In the genomic region with DNA sequence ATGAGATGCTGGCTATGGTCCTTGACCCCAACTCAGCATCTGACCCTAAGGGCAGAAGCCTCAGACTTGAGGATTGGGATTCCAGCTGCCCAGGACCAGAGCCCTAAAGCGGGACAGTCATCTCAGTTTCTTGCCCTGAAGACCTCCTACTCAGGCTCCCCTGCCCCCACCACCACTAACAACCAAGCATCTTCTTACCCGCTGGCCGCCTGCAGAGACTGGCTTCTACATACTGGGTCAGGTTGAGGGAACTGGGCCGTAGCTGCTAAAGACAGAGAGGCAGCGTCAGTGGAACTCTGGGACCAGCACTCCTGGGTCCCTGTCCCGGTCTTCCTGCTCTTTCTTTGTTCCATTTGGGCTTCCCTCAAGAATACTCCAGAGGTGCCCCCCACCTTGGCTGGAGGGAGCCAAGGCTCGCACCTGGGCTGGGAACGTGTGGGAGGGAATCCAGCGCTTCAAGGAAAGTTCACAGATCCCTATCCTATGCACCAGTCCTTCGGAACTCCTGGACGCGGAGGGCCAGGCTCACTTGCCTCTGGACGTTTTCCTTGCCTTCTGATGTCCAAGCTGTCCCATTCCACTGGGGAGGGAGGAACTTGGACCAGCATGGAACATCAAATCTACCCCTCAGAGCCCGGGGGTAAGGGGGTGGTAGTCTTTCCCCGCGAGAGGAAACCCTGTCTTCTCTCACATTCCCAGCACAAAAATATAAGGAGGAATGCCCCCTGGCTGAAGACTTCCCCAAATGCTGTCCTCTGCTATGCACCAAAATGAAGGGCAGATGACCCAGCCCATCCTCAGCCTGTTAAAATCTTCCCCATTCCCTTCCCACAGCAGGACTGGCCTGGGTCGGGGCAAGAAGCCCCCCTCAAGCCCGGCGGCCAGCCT, we compare ENCODE assay signal across 6 cellular contexts. TPM values are rescaled to one million over a fixed set of nuclear protein-coding genes. Genes with fewer than 3 reads are reported as not detected.
DNase-seq lines count a peak whose midpoint lies in the region; ATAC-seq and TF ChIP-seq lines count a peak whose summit lies in the region.

No MANE protein-coding gene starts in this region.

- WGBS in body of pancreas, 2 donors = 44 to 53% methylated on average over 12 to 19 of the region's 19 CpGs

- no peaks in the 10 kb centered on the region for H3K9me3 Mint-ChIP-seq in natural killer cell

- H3K27ac ChIP-seq in body of pancreas = peak overlapping the region; percentile 67 to 79 (median 74)

- H3K27ac Mint-ChIP-seq in natural killer cell = no peak overlapping the region

- no peaks in the 10 kb centered on the region for H3K36me3 Mint-ChIP-seq in natural killer cell

- no peaks in the 10 kb centered on the region for H3K9me3 ChIP-seq in body of pancreas

- no peaks in the 10 kb centered on the region for H3K36me3 ChIP-seq in GM06990 (ENCODE audit: control insufficient read depth, insufficient read depth, low read length)
- H3K36me3 ChIP-seq in body of pancreas (replicated peaks in 1 of 2; ENCODE audit: insufficient read depth in 1 of 2, low read depth in 2 of 2) = no peaks in the 10 kb centered on the region

- H3K4me3 ChIP-seq in GM06990 (replicated peaks; ENCODE audit: low read depth, low read length) (peak overlapping the region; percentile 56), body of pancreas (peak overlapping the region; percentile 18 to 22)

- no peaks in the 10 kb centered on the region for H3K27me3 Mint-ChIP-seq in natural killer cell (ENCODE audit: low read depth in 2 of 2)

- TF ChIP-seq CTCF in GM06990 (IDR thresholded peaks at IDR 0.05; ENCODE audit: insufficient read depth, low read length, poor library complexity, severe bottlenecking) = no peak
- TF ChIP-seq CTCF in body of pancreas (IDR thresholded peaks at IDR 0.05) = no peak
- no peak for TF ChIP-seq CTCF in natural killer cell (IDR thresholded peaks at IDR 0.05)

- no peak for TF ChIP-seq POLR2A in body of pancreas (IDR thresholded peaks at IDR 0.05)

- H3K4me1 Mint-ChIP-seq in natural killer cell = peaks cover 20 to 43% of the 10 kb centered on the region in 2 donors

- H3K4me3 Mint-ChIP-seq in natural killer cell = peak overlapping the region; percentile 74

- H3K4me1 ChIP-seq in body of pancreas = peaks cover 30% of the 10 kb centered on the region

- DNase-seq in GM06990 (ENCODE audit: extremely low read depth, insufficient read length) (no peak), body of pancreas (no peak), natural killer cell (no peak), sciatic nerve (ENCODE audit: low spot score) (no peak), cortex of kidney (lab: John Stamatoyannopoulos, UW) (no peak)

- no peak for ATAC-seq in body of pancreas
- no peak for ATAC-seq in natural killer cell
- no peak for ATAC-seq in sciatic nerve
- no peak for ATAC-seq in HG02798 (IDR thresholded peaks at IDR 0.05; ENCODE audit: poor library complexity, unreplicated experiment)

- H3K27me3 ChIP-seq in GM06990 (replicated peaks; ENCODE audit: control insufficient read depth, insufficient read depth, low read length) (no peaks in the 10 kb centered on the region; the same call in 1 of the 2 replicates), body of pancreas (no peaks in the 10 kb centered on the region)

- intact Hi-C loops in body of pancreas (cut with DNase I) = no loop called here
- intact Hi-C loops in natural killer cell (cut with micrococcal nuclease) = no loop called here
- intact Hi-C loops in sciatic nerve (cut with DNase I) = no loop called here

RNA-seq across cellular contexts. Expression of a gene that starts 0.8 kb away (rescaled TPM):
- total RNA-seq in body of pancreas (10 to 100 TPM in 1 of 2 donors, 1 to 10 TPM in 1; 9.2 to 11.7 TPM), natural killer cell (10 to 100 TPM; 24.0 to 30.6 (median 27.5) TPM), sciatic nerve (56.3 TPM)

RNA-seq across cellular contexts. Expression of a gene that starts 24.2 kb away (rescaled TPM):
- total RNA-seq in body of pancreas = 1 to 10 TPM; 2.3 to 4.9 TPM
- 100 to 1,000 TPM; 329 to 441 (median 439) TPM for total RNA-seq in natural killer cell
- total RNA-seq in sciatic nerve = 33.4 TPM

RNA-seq across cellular contexts. Expression of a gene that starts 36.9 kb away (rescaled TPM):
- total RNA-seq in body of pancreas (not detected), natural killer cell (1 to 10 TPM; 1.9 to 5.8 (median 3.1) TPM), sciatic nerve (1.2 TPM)

RNA-seq across cellular contexts. Expression of a gene that starts 50.5 kb away (rescaled TPM):
- total RNA-seq in body of pancreas (10 to 100 TPM; 31.4 to 64.3 TPM), natural killer cell (10 to 100 TPM; 50.8 to 54.4 (median 53.0) TPM), sciatic nerve (81.7 TPM)

RNA-seq across cellular contexts. Expression of a gene that starts 50.7 kb away (rescaled TPM):
- total RNA-seq in body of pancreas (10 to 100 TPM; 10.1 to 21.4 TPM), natural killer cell (10 to 100 TPM; 37.1 to 65.9 (median 45.3) TPM), sciatic nerve (51.0 TPM)
